Comparison of ENCODE assay signal across 1 cellular context in the genomic region with DNA sequence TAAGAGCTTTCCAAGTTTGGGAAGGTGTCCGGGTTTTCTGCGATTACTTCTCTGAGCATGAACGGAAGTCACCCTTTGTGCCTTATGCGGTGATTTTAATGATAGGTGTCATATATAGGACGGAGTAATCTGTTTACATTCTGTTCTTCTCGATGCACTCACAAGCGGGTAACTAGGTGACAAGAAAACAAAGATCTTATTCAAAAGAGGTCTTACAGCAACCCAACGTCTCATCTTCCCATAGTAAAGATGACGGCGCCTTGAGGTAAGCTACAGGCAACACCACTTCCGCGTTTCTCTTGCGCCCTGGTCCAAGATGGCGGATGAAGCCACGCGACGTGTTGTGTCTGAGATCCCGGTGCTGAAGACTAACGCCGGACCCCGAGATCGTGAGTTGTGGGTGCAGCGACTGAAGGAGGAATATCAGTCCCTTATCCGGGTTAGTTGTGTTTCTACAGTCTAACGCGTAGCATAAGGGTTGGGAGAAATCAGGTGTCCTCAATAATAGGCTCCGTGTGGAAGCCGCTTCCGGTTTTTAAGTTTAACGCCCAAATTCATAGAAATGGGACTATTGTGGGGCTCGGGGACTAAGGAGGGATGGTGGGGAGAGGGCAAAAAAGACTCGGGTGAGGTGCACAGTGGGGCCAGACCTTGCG.
TF ChIP-seq lines count a peak whose summit lies in the region.

Gene UFC1, plus strand, starts transcription at position 297 of the 656 bp plus-strand sequence. Its CDS starts 20 bp downstream, at position 317.

TF ChIP-seq in HepG2, 621 proteins besides CTCF, POLR2A, EP300 and RAD21 (continued from another document):
- TF ChIP-seq ZNF275 (CRISPR knock-in tag; IDR thresholded peaks at IDR 0.05; ENCODE audit: borderline replicate concordance) (peak; percentile 27; the same call in 1 of the 2 replicates), KLF9 (CRISPR knock-in tag; IDR thresholded peaks at IDR 0.05; ENCODE audit: low read depth) (0 out of 2 replicates have a peak, but pooled peaks have one; percentile 32), ZFP82 (CRISPR knock-in tag; IDR thresholded peaks at IDR 0.05; ENCODE audit: borderline replicate concordance) (no peak), ZNF558 (CRISPR knock-in tag; IDR thresholded peaks at IDR 0.05; ENCODE audit: borderline replicate concordance) (peak; percentile 68; the same call in 1 of the 2 replicates), GLMP (CRISPR knock-in tag; IDR thresholded peaks at IDR 0.05; ENCODE audit: borderline replicate concordance) (no peak), TARDBP (CRISPR knock-in tag; IDR thresholded peaks at IDR 0.05) (peak; percentile 87), SMYD3 (CRISPR knock-in tag; IDR thresholded peaks at IDR 0.05) (peak; percentile 37; the same call in 1 of the 2 replicates), NCOA1 (CRISPR knock-in tag; IDR thresholded peaks at IDR 0.05) (0 out of 2 replicates have a peak, but pooled peaks have one; percentile 32), CBX5 (CRISPR knock-in tag; IDR thresholded peaks at IDR 0.05; ENCODE audit: borderline replicate concordance) (0 out of 2 replicates have a peak, but pooled peaks have one; percentile 56), ZBTB21 (CRISPR knock-in tag; IDR thresholded peaks at IDR 0.05) (peak; percentile 25; the same call in 1 of the 2 replicates), ZNF557 (CRISPR knock-in tag; IDR thresholded peaks at IDR 0.05) (no peak), ZNF12 (CRISPR knock-in tag; IDR thresholded peaks at IDR 0.05) (no peak), ZNF350 (CRISPR knock-in tag; IDR thresholded peaks at IDR 0.05; ENCODE audit: borderline replicate concordance, low read depth) (peak; percentile 83; the same call in 1 of the 2 replicates), HOXA5 (CRISPR knock-in tag; IDR thresholded peaks at IDR 0.05) (peak; percentile 42; the same call in 1 of the 2 replicates), AHDC1 (CRISPR knock-in tag; IDR thresholded peaks at IDR 0.05; ENCODE audit: borderline replicate concordance) (no peak), REL (CRISPR knock-in tag; conservative IDR thresholded peaks at IDR 0.05) (no peak), HOXA3 (CRISPR knock-in tag; IDR thresholded peaks at IDR 0.05) (peak; percentile 99), MAX (IDR thresholded peaks at IDR 0.05) (peak; percentile 81), ZNF652 (CRISPR knock-in tag; IDR thresholded peaks at IDR 0.05; ENCODE audit: borderline replicate concordance, low read depth) (no peak), SP1 (IDR thresholded peaks at IDR 0.05) (no peak), SP1 (CRISPR knock-in tag; IDR thresholded peaks at IDR 0.05) (peak; percentile 52; the same call in 1 of the 2 replicates), DNMT1 (CRISPR knock-in tag; IDR thresholded peaks at IDR 0.05) (no peak), SP4 (CRISPR knock-in tag; IDR thresholded peaks at IDR 0.05) (0 out of 2 replicates have a peak, but pooled peaks have one; percentile 26), ZNF260 (CRISPR knock-in tag; IDR thresholded peaks at IDR 0.05; ENCODE audit: borderline replicate concordance, low read depth) (no peak), ZBTB20 (CRISPR knock-in tag; IDR thresholded peaks at IDR 0.05; ENCODE audit: borderline replicate concordance, low read depth) (peak; percentile 68; the same call in 1 of the 2 replicates), ZNF431 (CRISPR knock-in tag; IDR thresholded peaks at IDR 0.05; ENCODE audit: borderline replicate concordance, low read depth) (no peak), ZBTB43 (CRISPR knock-in tag; conservative IDR thresholded peaks at IDR 0.05) (peak; percentile 19; the same call in 1 of the 2 replicates), KDM2A (CRISPR knock-in tag; IDR thresholded peaks at IDR 0.05; ENCODE audit: borderline replicate concordance, low read depth) (peak; percentile 60; the same call in 1 of the 2 replicates), ZGPAT (CRISPR knock-in tag; IDR thresholded peaks at IDR 0.05) (peak; percentile 77), MAZ (IDR thresholded peaks at IDR 0.05; ENCODE audit: borderline replicate concordance, low read depth, low read length) (no peak), MAZ (CRISPR knock-in tag; IDR thresholded peaks at IDR 0.05; ENCODE audit: low read depth) (peak; percentile 33), NFYC (CRISPR knock-in tag; IDR thresholded peaks at IDR 0.05) (peak; percentile 18; the same call in 1 of the 2 replicates)
- TF ChIP-seq, protein P1, sequence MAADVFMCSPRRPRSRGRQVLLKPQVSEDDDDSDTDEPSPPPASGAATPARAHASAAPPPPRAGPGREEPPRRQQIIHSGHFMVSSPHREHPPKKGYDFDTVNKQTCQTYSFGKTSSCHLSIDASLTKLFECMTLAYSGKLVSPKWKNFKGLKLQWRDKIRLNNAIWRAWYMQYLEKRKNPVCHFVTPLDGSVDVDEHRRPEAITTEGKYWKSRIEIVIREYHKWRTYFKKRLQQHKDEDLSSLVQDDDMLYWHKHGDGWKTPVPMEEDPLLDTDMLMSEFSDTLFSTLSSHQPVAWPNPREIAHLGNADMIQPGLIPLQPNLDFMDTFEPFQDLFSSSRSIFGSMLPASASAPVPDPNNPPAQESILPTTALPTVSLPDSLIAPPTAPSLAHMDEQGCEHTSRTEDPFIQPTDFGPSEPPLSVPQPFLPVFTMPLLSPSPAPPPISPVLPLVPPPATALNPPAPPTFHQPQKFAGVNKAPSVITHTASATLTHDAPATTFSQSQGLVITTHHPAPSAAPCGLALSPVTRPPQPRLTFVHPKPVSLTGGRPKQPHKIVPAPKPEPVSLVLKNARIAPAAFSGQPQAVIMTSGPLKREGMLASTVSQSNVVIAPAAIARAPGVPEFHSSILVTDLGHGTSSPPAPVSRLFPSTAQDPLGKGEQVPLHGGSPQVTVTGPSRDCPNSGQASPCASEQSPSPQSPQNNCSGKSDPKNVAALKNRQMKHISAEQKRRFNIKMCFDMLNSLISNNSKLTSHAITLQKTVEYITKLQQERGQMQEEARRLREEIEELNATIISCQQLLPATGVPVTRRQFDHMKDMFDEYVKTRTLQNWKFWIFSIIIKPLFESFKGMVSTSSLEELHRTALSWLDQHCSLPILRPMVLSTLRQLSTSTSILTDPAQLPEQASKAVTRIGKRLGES (CRISPR knock-in tag; IDR thresholded peaks at IDR 0.05; ENCODE audit: borderline replicate concordance) = no peak
- TF ChIP-seq, protein P2, sequence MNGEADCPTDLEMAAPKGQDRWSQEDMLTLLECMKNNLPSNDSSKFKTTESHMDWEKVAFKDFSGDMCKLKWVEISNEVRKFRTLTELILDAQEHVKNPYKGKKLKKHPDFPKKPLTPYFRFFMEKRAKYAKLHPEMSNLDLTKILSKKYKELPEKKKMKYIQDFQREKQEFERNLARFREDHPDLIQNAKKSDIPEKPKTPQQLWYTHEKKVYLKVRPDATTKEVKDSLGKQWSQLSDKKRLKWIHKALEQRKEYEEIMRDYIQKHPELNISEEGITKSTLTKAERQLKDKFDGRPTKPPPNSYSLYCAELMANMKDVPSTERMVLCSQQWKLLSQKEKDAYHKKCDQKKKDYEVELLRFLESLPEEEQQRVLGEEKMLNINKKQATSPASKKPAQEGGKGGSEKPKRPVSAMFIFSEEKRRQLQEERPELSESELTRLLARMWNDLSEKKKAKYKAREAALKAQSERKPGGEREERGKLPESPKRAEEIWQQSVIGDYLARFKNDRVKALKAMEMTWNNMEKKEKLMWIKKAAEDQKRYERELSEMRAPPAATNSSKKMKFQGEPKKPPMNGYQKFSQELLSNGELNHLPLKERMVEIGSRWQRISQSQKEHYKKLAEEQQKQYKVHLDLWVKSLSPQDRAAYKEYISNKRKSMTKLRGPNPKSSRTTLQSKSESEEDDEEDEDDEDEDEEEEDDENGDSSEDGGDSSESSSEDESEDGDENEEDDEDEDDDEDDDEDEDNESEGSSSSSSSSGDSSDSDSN (CRISPR knock-in tag; IDR thresholded peaks at IDR 0.05) = peak; percentile 69
TF ChIP-seq in HepG2: peak in this region for 181.
